Comparison of ENCODE assay signal across 8 cellular contexts in the genomic region with DNA sequence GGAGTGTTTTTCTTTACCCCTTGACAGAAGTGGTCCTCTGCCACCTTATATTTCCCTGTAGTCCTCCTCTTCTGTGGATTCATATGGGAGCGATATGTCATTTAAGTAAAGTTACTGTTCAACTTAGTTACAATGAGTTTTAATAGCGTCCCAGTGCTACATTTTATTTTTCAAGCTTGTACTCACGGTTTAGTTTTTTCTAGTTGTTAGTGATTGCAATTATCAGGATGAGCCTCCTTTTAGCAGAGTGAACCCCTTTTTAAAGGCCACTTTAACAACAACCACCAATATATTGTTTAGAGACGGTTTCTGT. TPM values are rescaled to one million over a fixed set of nuclear protein-coding genes. Genes with fewer than 3 reads are reported as not detected.
DNase-seq lines count a peak whose midpoint lies in the region; ATAC-seq and TF ChIP-seq lines count a peak whose summit lies in the region.

No MANE protein-coding gene starts in this region.

- peaks cover 35% of the 10 kb centered on the region for H3K4me1 Mint-ChIP-seq in progenitor cell of endocrine pancreas (ENCODE audit: low read depth)

- no peak for DNase-seq in DND-41
- DNase-seq in SJCRH30, result no peak
- no peak for DNase-seq in fibroblast of lung (ENCODE audit: low read depth in 2 of 2)
- DNase-seq in progenitor cell of endocrine pancreas (ENCODE audit: low spot score, unreplicated experiment), result no peak
- no peak for DNase-seq in SKM-1 treated with dmso at 0.1 percent for 144 hours (lab: John Stamatoyannopoulos, UW; ENCODE audit: unreplicated experiment)
- no peak for DNase-seq in C1 segment of cervical spinal cord (lab: John Stamatoyannopoulos, UW)

- peak overlapping the region; percentile 50 to 64 for H3K4me3 ChIP-seq in DND-41 (ENCODE audit: low read depth in 1 of 2, low read length in 2 of 2)
- H3K4me3 ChIP-seq in SJCRH30, result peak overlapping the region; percentile 91
- peak overlapping the region; percentile 97 to 99 (median 98) for H3K4me3 ChIP-seq in fibroblast of lung (replicated peaks in 1 of 4; ENCODE audit: control extremely low read depth in 1 of 4, insufficient read depth in 1 of 4, low read depth in 3 of 4, low read length in 4 of 4)

- peaks cover 11% of the 10 kb centered on the region for H3K36me3 Mint-ChIP-seq in progenitor cell of endocrine pancreas (ENCODE audit: insufficient read depth)

- no peak for ATAC-seq in DND-41 (ENCODE audit: insufficient read depth, low read depth)
- ATAC-seq in activated CD4-positive, CD25-positive, alpha-beta regulatory T cell treated with anti-CD3 and anti-CD28 coated beads, Interleukin-2, amount 50 U/mL, for 24 hours, result no peak
- ATAC-seq in GM18868 (IDR thresholded peaks at IDR 0.05; ENCODE audit: unreplicated experiment), result no peak

- peak overlapping the region; percentile 91 for H3K27ac ChIP-seq in DND-41 (ENCODE audit: low read length)
- peak overlapping the region; percentile 93 for H3K27ac ChIP-seq in SJCRH30
- H3K27ac ChIP-seq in fibroblast of lung (ENCODE audit: insufficient read depth, low read length), result peak overlapping the region; percentile 99

- H3K27me3 ChIP-seq in DND-41 (ENCODE audit: insufficient read depth, low read length, poor library complexity) (no peaks in the 10 kb centered on the region), SJCRH30 (no peaks in the 10 kb centered on the region), fibroblast of lung (ENCODE audit: control insufficient read depth, insufficient read depth, low read length) (no peaks in the 10 kb centered on the region)

- no peak for TF ChIP-seq CTCF in DND-41 (IDR thresholded peaks at IDR 0.05; ENCODE audit: borderline replicate concordance, extremely low read depth, low read length, poor library complexity, severe bottlenecking)
- no peak for TF ChIP-seq CTCF in fibroblast of lung (conservative IDR thresholded peaks at IDR 0.05 in 1 of 2, IDR thresholded peaks at IDR 0.05 in 1 of 2; ENCODE audit: low read depth in 1 of 2, low read length in 2 of 2)
- TF ChIP-seq CTCF in progenitor cell of endocrine pancreas (IDR thresholded peaks at IDR 0.05; ENCODE audit: unreplicated experiment), result no peak

- H3K4me1 ChIP-seq in DND-41 (ENCODE audit: insufficient read depth, low read length) (peaks cover 48% of the 10 kb centered on the region), SJCRH30 (0 out of 2 replicates have a peak, but pooled peaks cover 10% of the 10 kb centered on the region), fibroblast of lung (ENCODE audit: control insufficient read depth, extremely low read depth, insufficient read depth, low read length) (no peaks in the 10 kb centered on the region)

- H3K27ac Mint-ChIP-seq in progenitor cell of endocrine pancreas, result peak overlapping the region; percentile 100

- H3K27me3 Mint-ChIP-seq in progenitor cell of endocrine pancreas, result no peaks in the 10 kb centered on the region

- H3K9me3 ChIP-seq in DND-41 (ENCODE audit: insufficient read depth, low read length, severe bottlenecking) (no peaks in the 10 kb centered on the region), SJCRH30 (replicated peaks) (no peaks in the 10 kb centered on the region), fibroblast of lung (ENCODE audit: control insufficient read depth, insufficient read depth, low read depth, low read length) (no peaks in the 10 kb centered on the region)

- H2AFZ ChIP-seq in DND-41 (ENCODE audit: low read depth, low read length), result no peak overlapping the region
- no peak overlapping the region for H2AFZ ChIP-seq in fibroblast of lung (ENCODE audit: low read length)

- H3K79me2 ChIP-seq in DND-41 (ENCODE audit: insufficient read depth, low read length), result peaks cover 65% of the 10 kb centered on the region
- peaks cover 63% of the 10 kb centered on the region for H3K79me2 ChIP-seq in fibroblast of lung (ENCODE audit: control insufficient read depth, insufficient read depth, low read length)

- H3K4me2 ChIP-seq in DND-41 (ENCODE audit: insufficient read depth, low read length) (peak overlapping the region; percentile 80), fibroblast of lung (ENCODE audit: extremely low read depth, insufficient read depth, low read length) (peak overlapping the region; percentile 72)

- peaks cover 59% of the 10 kb centered on the region for H3K36me3 ChIP-seq in DND-41 (ENCODE audit: insufficient read depth, low read length)
- H3K36me3 ChIP-seq in SJCRH30, result peaks cover 48% of the 10 kb centered on the region
- H3K36me3 ChIP-seq in fibroblast of lung (ENCODE audit: control insufficient read depth, insufficient read depth, low read length), result no peaks in the 10 kb centered on the region

- H4K20me1 ChIP-seq in DND-41 (ENCODE audit: insufficient read depth, low read length), result peaks cover 42% of the 10 kb centered on the region
- peaks cover 13% of the 10 kb centered on the region for H4K20me1 ChIP-seq in fibroblast of lung (ENCODE audit: control insufficient read depth, extremely low read depth, insufficient read depth, low read length)

- peak overlapping the region; percentile 100 for H3K4me3 Mint-ChIP-seq in progenitor cell of endocrine pancreas (ENCODE audit: low read depth)

- H3K9me3 Mint-ChIP-seq in progenitor cell of endocrine pancreas (ENCODE audit: low read depth), result no peaks in the 10 kb centered on the region

- peak overlapping the region; percentile 82 for H3K9ac ChIP-seq in DND-41 (ENCODE audit: low read depth, low read length)
- peak overlapping the region; percentile 68 for H3K9ac ChIP-seq in fibroblast of lung (ENCODE audit: insufficient read depth, low read length)

RNA-seq across cellular contexts. Expression of gene PCF11, which starts 1.5 kb away (rescaled TPM):
- total RNA-seq in SJCRH30 (2014; rRNA removed; shearing (Covaris generic)), result 55.9 and 71.1 TPM in 2 replicates
- total RNA-seq in fibroblast of lung, result 36.5 and 44.8 TPM in 2 replicates
- polyA plus RNA-seq in fibroblast of lung, result 23.9 and 26.6 TPM in 2 replicates
- polyA plus RNA-seq in fibroblast of lung (2012), result 12.5 and 13.7 TPM in 2 replicates
- polyA minus RNA-seq in fibroblast of lung (ENCODE audit: low replicate concordance), result 3.4 and 6.8 TPM in 2 replicates
- 65.0 and 69.1 TPM in 2 replicates for total RNA-seq in progenitor cell of endocrine pancreas

RNA-seq across cellular contexts. Expression of gene ANKRD42, which starts 35.1 kb away (rescaled TPM):
- 2.2 and 2.6 TPM in 2 replicates for total RNA-seq in SJCRH30 (2014; rRNA removed; shearing (Covaris generic))
- total RNA-seq in fibroblast of lung, result 13.9 and 17.5 TPM in 2 replicates
- 6.5 and 7.1 TPM in 2 replicates for polyA plus RNA-seq in fibroblast of lung
- polyA plus RNA-seq in fibroblast of lung (2012), result 8.3 and 10.1 TPM in 2 replicates
- 2.1 and 7.9 TPM in 2 replicates for polyA minus RNA-seq in fibroblast of lung (ENCODE audit: low replicate concordance)
- total RNA-seq in progenitor cell of endocrine pancreas, result 12.1 and 12.7 TPM in 2 replicates
